In the genomic region with DNA sequence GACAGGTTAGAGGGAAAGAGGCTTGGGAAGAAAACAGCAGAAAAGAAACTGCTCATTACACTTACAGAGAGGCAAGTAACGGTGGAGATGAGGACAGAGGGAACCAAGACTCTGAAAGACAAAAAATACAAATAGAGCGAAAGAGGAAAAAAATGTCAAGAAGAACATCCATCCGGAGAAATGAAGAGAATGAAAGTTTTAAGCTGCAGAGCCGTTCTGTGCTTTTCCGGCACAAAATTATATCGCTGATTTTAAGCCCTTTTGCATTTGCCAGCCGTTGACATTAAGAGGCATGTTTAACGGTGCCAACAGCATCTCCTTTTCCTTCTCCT, we compare ENCODE assay signal across 9 cellular contexts. TPM values are rescaled to one million over a fixed set of nuclear protein-coding genes. Genes with fewer than 3 reads are reported as not detected.
DNase-seq lines count a peak whose midpoint lies in the region; ATAC-seq, FAIRE-seq and TF ChIP-seq lines count a peak whose summit lies in the region.
"Had no signal": no experiment of that assay in that cellular context is flagged by ENCODE, and none has a peak within 500 bp of the region (broad histone marks: within the 10 kb centered on the region; RNA-seq: fewer than 3 reads in every experiment).

No MANE protein-coding gene starts in this region.

- peak overlapping the region; percentile 30 for H2AFZ ChIP-seq in keratinocyte (ENCODE audit: control insufficient read depth, low read length)

- no peaks in the 10 kb centered on the region for H4K20me1 ChIP-seq in keratinocyte (ENCODE audit: control insufficient read depth, extremely low read depth, insufficient read depth, low read length)

- no peak for ATAC-seq in activated naive CD8-positive, alpha-beta T cell treated with anti-CD3 and anti-CD28 coated beads, Interleukin-2, amount 50 U/mL, for 24 hours

- no peaks in the 10 kb centered on the region for H3K79me2 ChIP-seq in keratinocyte (ENCODE audit: control insufficient read depth, insufficient read depth, low read length)

- H3K4me3 Mint-ChIP-seq in T-helper 1 cell treated with Interleukin-12 subunit alpha and Interleukin-12 subunit beta and Interleukin-4 antibody, amounts not matched to agents 30 μg/mL and 1 μg/mL, for 36 hours, result peak overlapping the region; percentile 72
- peak overlapping the region; percentile 67 for H3K4me3 Mint-ChIP-seq in activated naive CD8-positive, alpha-beta T cell treated with anti-CD3 and anti-CD28 coated beads, Interleukin-2, amount 50 U/mL, for 24 hours

- peak overlapping the region; percentile 79 for H3K27ac Mint-ChIP-seq in T-helper 1 cell treated with Interleukin-12 subunit alpha and Interleukin-12 subunit beta and Interleukin-4 antibody, amounts not matched to agents 30 μg/mL and 1 μg/mL, for 36 hours
- H3K27ac Mint-ChIP-seq in activated naive CD8-positive, alpha-beta T cell treated with anti-CD3 and anti-CD28 coated beads, Interleukin-2, amount 50 U/mL, for 24 hours, result no peak overlapping the region

- H3K9ac ChIP-seq in keratinocyte (ENCODE audit: control insufficient read depth, extremely low read depth, insufficient read depth, low read length), result no peak overlapping the region
- H3K9ac ChIP-seq in stomach smooth muscle (ENCODE audit: low read length in 2 of 2), result peak overlapping the region; percentile 37 to 39

- H3K9me3 ChIP-seq in keratinocyte (ENCODE audit: control insufficient read depth, low read depth, low read length) (no peaks in the 10 kb centered on the region), stomach smooth muscle (ENCODE audit: control insufficient read depth in 2 of 2, low read length in 2 of 2) (no peaks in the 10 kb centered on the region)

- H3K27me3 ChIP-seq in keratinocyte (ENCODE audit: control insufficient read depth, extremely low read depth, insufficient read depth, low read length), result peaks cover 79% of the 10 kb centered on the region
- peaks cover 5 to 15% of the 10 kb centered on the region in 2 donors for H3K27me3 ChIP-seq in stomach smooth muscle (ENCODE audit: control insufficient read depth in 1 of 2, insufficient read depth in 2 of 2, low read length in 2 of 2)

- H3K4me1 Mint-ChIP-seq in T-helper 1 cell treated with Interleukin-12 subunit alpha and Interleukin-12 subunit beta and Interleukin-4 antibody, amounts not matched to agents 30 μg/mL and 1 μg/mL, for 36 hours (ENCODE audit: low read depth), result peaks cover 18% of the 10 kb centered on the region
- H3K4me1 Mint-ChIP-seq in activated naive CD8-positive, alpha-beta T cell treated with anti-CD3 and anti-CD28 coated beads, Interleukin-2, amount 50 U/mL, for 24 hours, result peaks cover 27% of the 10 kb centered on the region

- peaks cover 90% of the 10 kb centered on the region for H3K27me3 Mint-ChIP-seq in T-helper 1 cell treated with Interleukin-12 subunit alpha and Interleukin-12 subunit beta and Interleukin-4 antibody, amounts not matched to agents 30 μg/mL and 1 μg/mL, for 36 hours (ENCODE audit: low read depth)
- peaks cover 78% of the 10 kb centered on the region for H3K27me3 Mint-ChIP-seq in activated naive CD8-positive, alpha-beta T cell treated with anti-CD3 and anti-CD28 coated beads, Interleukin-2, amount 50 U/mL, for 24 hours

- H3K4me1 ChIP-seq in keratinocyte (ENCODE audit: control insufficient read depth, extremely low read depth, insufficient read depth, low read length) (peaks cover 12% of the 10 kb centered on the region), stomach smooth muscle (ENCODE audit: control insufficient read depth, insufficient read depth, low read length) (peaks cover 44% of the 10 kb centered on the region)

- TF ChIP-seq CTCF in keratinocyte (optimal IDR thresholded peaks at IDR 0.05 in 1 of 3, IDR thresholded peaks at IDR 0.05 in 1 of 3, conservative IDR thresholded peaks at IDR 0.05 in 1 of 3; ENCODE audit: extremely low read depth in 1 of 3, insufficient read depth in 2 of 3, low read length in 3 of 3), result no peak

- no peaks in the 10 kb centered on the region for H3K9me3 Mint-ChIP-seq in T-helper 1 cell treated with Interleukin-12 subunit alpha and Interleukin-12 subunit beta and Interleukin-4 antibody, amounts not matched to agents 30 μg/mL and 1 μg/mL, for 36 hours
- H3K9me3 Mint-ChIP-seq in activated naive CD8-positive, alpha-beta T cell treated with anti-CD3 and anti-CD28 coated beads, Interleukin-2, amount 50 U/mL, for 24 hours, result no peaks in the 10 kb centered on the region

- FAIRE-seq in keratinocyte (lab: Jason Lieb, UNC), result no peak
- no peak for FAIRE-seq in HTR-8/SVneo (lab: Jason Lieb, UNC)

- no peaks in the 10 kb centered on the region for H3K9me1 ChIP-seq in keratinocyte (ENCODE audit: control insufficient read depth, extremely low read depth, insufficient read depth, low read length)

- no peaks in the 10 kb centered on the region for H3K36me3 ChIP-seq in keratinocyte (ENCODE audit: control insufficient read depth in 2 of 2, extremely low read depth in 1 of 2, insufficient read depth in 2 of 2, low read length in 2 of 2)
- H3K36me3 ChIP-seq in stomach smooth muscle (ENCODE audit: control insufficient read depth in 2 of 2, insufficient read depth in 2 of 2, low read length in 2 of 2), result no peaks in the 10 kb centered on the region

- peak overlapping the region; percentile 78 for H3K4me2 ChIP-seq in keratinocyte (ENCODE audit: control insufficient read depth, extremely low read depth, insufficient read depth, low read depth, low read length)

- peaks cover 6% of the 10 kb centered on the region for H3K36me3 Mint-ChIP-seq in T-helper 1 cell treated with Interleukin-12 subunit alpha and Interleukin-12 subunit beta and Interleukin-4 antibody, amounts not matched to agents 30 μg/mL and 1 μg/mL, for 36 hours (ENCODE audit: low read depth)
- H3K36me3 Mint-ChIP-seq in activated naive CD8-positive, alpha-beta T cell treated with anti-CD3 and anti-CD28 coated beads, Interleukin-2, amount 50 U/mL, for 24 hours (ENCODE audit: low read depth), result peaks cover 8% of the 10 kb centered on the region

- H3K27ac ChIP-seq in keratinocyte (ENCODE audit: control insufficient read depth, insufficient read depth, low read length), result no peak overlapping the region
- H3K27ac ChIP-seq in stomach smooth muscle (ENCODE audit: low read length), result no peak overlapping the region

- DNase-seq in T-helper 1 cell (no peak), keratinocyte (ENCODE audit: low read depth, low spot score) (no peak), HTR-8/SVneo (ENCODE audit: insufficient read length, low spot score) (no peak), AG08395 (ENCODE audit: low spot score) (no peak), hippocampal formation (lab: John Stamatoyannopoulos, UW) (no peak)
- no peak for DNase-seq in activated naive CD8-positive, alpha-beta T cell treated with anti-CD3 and anti-CD28 coated beads, Interleukin-2, amount 50 U/mL, for 24 hours
- DNase-seq: KBM-7 had no signal

- H3K4me3 ChIP-seq in keratinocyte (ENCODE audit: control insufficient read depth in 2 of 3, extremely low read depth in 1 of 3, insufficient read depth in 2 of 3, low read depth in 1 of 3, low read length in 3 of 3) (peak overlapping the region in 2 of 3 experiments; percentile 57), stomach smooth muscle (ENCODE audit: low read length in 2 of 2) (peak overlapping the region; percentile 81 to 87)

- dilution Hi-C loops in keratinocyte (cut with MboI; ENCODE audit: extremely low pct_ligation_motif_present, low sequenced_read_pairs), result no loop called here

RNA-seq across cellular contexts. Expression of a gene that starts 0.2 kb away (rescaled TPM):
- 0.01 TPM in 2 of 3 replicates, not detected in the other for polyA plus RNA-seq in keratinocyte
- not detected for polyA plus RNA-seq in keratinocyte (2011; ENCODE audit: low read depth)
- polyA plus RNA-seq in keratinocyte (2011; cell fraction: cytosol; rRNA removed), result not detected in 2 replicates
- polyA plus RNA-seq in keratinocyte (2011; cell fraction: nucleus; rRNA removed), result not detected in 2 replicates
- not detected in 2 replicates for polyA plus RNA-seq in keratinocyte (2012; ENCODE audit: low replicate concordance)
- polyA minus RNA-seq in keratinocyte, result not detected in 3 replicates
- polyA minus RNA-seq in keratinocyte (2011; cell fraction: cytosol; rRNA and poly(A)+ RNA removed), result not detected
- polyA minus RNA-seq in keratinocyte (2011; cell fraction: nucleus; rRNA and poly(A)+ RNA removed), result 0.11 TPM in 1 of 2 replicates, not detected in the other
